Comparison of ENCODE assay signal across 7 cellular contexts in genomic region chr19:28434794-28435193, GRCh38.
A peak's percentile ranks its signal among the peaks of the same experiment; 100 is the strongest.
DNase-seq lines count a peak whose midpoint lies in the region; ATAC-seq and TF ChIP-seq lines count a peak whose summit lies in the region.
"Not testable (repeated sequence)": the region's sequence is repeated elsewhere in the genome, so short reads cannot be mapped to it uniquely, and the experiment has no call there.

No MANE protein-coding gene starts in this region.

- TF ChIP-seq CTCF in MM.1S (IDR thresholded peaks at IDR 0.05; ENCODE audit: low read length) = not testable (repeated sequence)

- peak overlapping the region; percentile 3 for H3K4me3 Mint-ChIP-seq in activated CD4-positive, alpha-beta T cell treated with anti-CD3 and anti-CD28 coated beads, Interleukin-2, amount 10 ng/mL, durations not matched to agents 24 days and 14 days
- not testable (repeated sequence) for H3K4me3 Mint-ChIP-seq in central memory CD8-positive, alpha-beta T cell
- peak overlapping the region; percentile 66 to 82 (median 81) for H3K4me3 Mint-ChIP-seq in immature natural killer cell
- H3K4me3 Mint-ChIP-seq in natural killer cell treated with Interleukin-12 subunit alpha and Interleukin-12 subunit beta and Interleukin-15 and Interleukin-18, amount 100 ng/mL, for 72 hours = peak overlapping the region; percentile 50

- peaks cover 22% of the 10 kb centered on the region for H3F3A ChIP-seq in MM.1S (ENCODE audit: insufficient read depth, low read length)

- H3K4me2 ChIP-seq in MM.1S (ENCODE audit: low read depth, low read length) = not testable (repeated sequence)

- not testable (repeated sequence) for H3K79me2 ChIP-seq in MM.1S (ENCODE audit: low read length)

- H3K27ac ChIP-seq in MM.1S (ENCODE audit: low read length) = peak overlapping the region; percentile 91
- H3K27ac ChIP-seq in SJSA1 = peak overlapping the region; percentile 78

- not testable (repeated sequence) for H3K27me3 Mint-ChIP-seq in activated CD4-positive, alpha-beta T cell treated with anti-CD3 and anti-CD28 coated beads, Interleukin-2, amount 10 ng/mL, durations not matched to agents 24 days and 14 days; central memory CD8-positive, alpha-beta T cell; immature natural killer cell (ENCODE audit: low read depth in 3 of 3); natural killer cell treated with Interleukin-12 subunit alpha and Interleukin-12 subunit beta and Interleukin-15 and Interleukin-18, amount 100 ng/mL, for 72 hours

- peaks cover 39% of the 10 kb centered on the region for H3K4me1 ChIP-seq in MM.1S (ENCODE audit: low read length)
- peaks cover 31% of the 10 kb centered on the region for H3K4me1 ChIP-seq in SJSA1 (replicated peaks)

- ATAC-seq in central memory CD8-positive, alpha-beta T cell (replicated peaks; ENCODE audit: extremely low read depth, poor library complexity, severe bottlenecking); natural killer cell treated with Interleukin-12 subunit alpha and Interleukin-12 subunit beta and Interleukin-15 and Interleukin-18, amount 100 ng/mL, for 72 hours: not testable (repeated sequence)

- H2AFZ ChIP-seq in MM.1S (ENCODE audit: low read length) = not testable (repeated sequence)

- DNase-seq in ACHN (peak; percentile 45), SJSA1 (ENCODE audit: low read depth in 1 of 2, low spot score in 2 of 2) (peak; percentile 7 to 52)
- DNase-seq in MM.1S; activated CD4-positive, alpha-beta T cell treated with anti-CD3 and anti-CD28 coated beads, Interleukin-2, amount 10 ng/mL, durations not matched to agents 24 days and 14 days; central memory CD8-positive, alpha-beta T cell (ENCODE audit: low spot score in 2 of 2); immature natural killer cell; natural killer cell treated with Interleukin-12 subunit alpha and Interleukin-12 subunit beta and Interleukin-15 and Interleukin-18, amount 100 ng/mL, for 72 hours (ENCODE audit: low spot score): not testable (repeated sequence)

- H3K9me2 ChIP-seq in MM.1S (replicated peaks; ENCODE audit: insufficient read depth, low read length) = not testable (repeated sequence)

- H3K9ac ChIP-seq in MM.1S (ENCODE audit: low read length) = not testable (repeated sequence)

- not testable (repeated sequence) for H4K20me1 ChIP-seq in MM.1S (ENCODE audit: insufficient read depth, low read length)

- intact Hi-C loops in activated CD4-positive, alpha-beta T cell treated with anti-CD3 and anti-CD28 coated beads, Interleukin-2, amount 10 ng/mL, durations not matched to agents 24 days and 14 days (cut with micrococcal nuclease) = not testable (repeated sequence)

- peak overlapping the region; percentile 60 for H3K27ac Mint-ChIP-seq in activated CD4-positive, alpha-beta T cell treated with anti-CD3 and anti-CD28 coated beads, Interleukin-2, amount 10 ng/mL, durations not matched to agents 24 days and 14 days
- peak overlapping the region; percentile 37 for H3K27ac Mint-ChIP-seq in central memory CD8-positive, alpha-beta T cell (ENCODE audit: low read depth)
- peak overlapping the region; percentile 84 to 94 (median 91) for H3K27ac Mint-ChIP-seq in immature natural killer cell
- peak overlapping the region; percentile 51 to 56 for H3K27ac Mint-ChIP-seq in natural killer cell treated with Interleukin-12 subunit alpha and Interleukin-12 subunit beta and Interleukin-15 and Interleukin-18, amount 100 ng/mL, for 72 hours

- H3K4me3 ChIP-seq in MM.1S (ENCODE audit: low read length); SJSA1: not testable (repeated sequence)

- not testable (repeated sequence) for H3K36me3 ChIP-seq in MM.1S (replicated peaks; ENCODE audit: insufficient read depth, low read length); SJSA1

- not testable (repeated sequence) for H3K9me3 Mint-ChIP-seq in activated CD4-positive, alpha-beta T cell treated with anti-CD3 and anti-CD28 coated beads, Interleukin-2, amount 10 ng/mL, durations not matched to agents 24 days and 14 days; immature natural killer cell; natural killer cell treated with Interleukin-12 subunit alpha and Interleukin-12 subunit beta and Interleukin-15 and Interleukin-18, amount 100 ng/mL, for 72 hours
- H3K9me3 Mint-ChIP-seq in central memory CD8-positive, alpha-beta T cell = peaks cover 17% of the 10 kb centered on the region

- H3K4me1 Mint-ChIP-seq in activated CD4-positive, alpha-beta T cell treated with anti-CD3 and anti-CD28 coated beads, Interleukin-2, amount 10 ng/mL, durations not matched to agents 24 days and 14 days = peaks cover 27% of the 10 kb centered on the region
- H3K4me1 Mint-ChIP-seq in central memory CD8-positive, alpha-beta T cell = peaks cover 31% of the 10 kb centered on the region
- H3K4me1 Mint-ChIP-seq in immature natural killer cell = peaks cover 66 to 72% of the 10 kb centered on the region in 2 donors
- H3K4me1 Mint-ChIP-seq in natural killer cell treated with Interleukin-12 subunit alpha and Interleukin-12 subunit beta and Interleukin-15 and Interleukin-18, amount 100 ng/mL, for 72 hours (ENCODE audit: low read depth in 2 of 2) = peaks cover 43 to 53% of the 10 kb centered on the region in 2 donors

- in situ Hi-C loops in ACHN (cut with HindIII; ENCODE audit: low pct_ligation_motif_present, low pct_unique_long_range_greater_than_20kb, low sequenced_read_pairs) = not testable (repeated sequence)

- not testable (repeated sequence) for H3K27me3 ChIP-seq in MM.1S (replicated peaks; ENCODE audit: insufficient read depth, low read length); SJSA1 (replicated peaks)

- not testable (repeated sequence) for H3K9me3 ChIP-seq in MM.1S (replicated peaks; ENCODE audit: insufficient read depth, low read length); SJSA1 (replicated peaks)

- H3K36me3 Mint-ChIP-seq in activated CD4-positive, alpha-beta T cell treated with anti-CD3 and anti-CD28 coated beads, Interleukin-2, amount 10 ng/mL, durations not matched to agents 24 days and 14 days (ENCODE audit: low read depth); central memory CD8-positive, alpha-beta T cell (ENCODE audit: insufficient read depth); immature natural killer cell; natural killer cell treated with Interleukin-12 subunit alpha and Interleukin-12 subunit beta and Interleukin-15 and Interleukin-18, amount 100 ng/mL, for 72 hours: not testable (repeated sequence)

Comparison
In these comparisons a context has a peak if more than half of its experiments do, and no peak if none do; other contexts are left out.
1. H3K27ac Mint-ChIP-seq: peak in every context shown above with its lines; median percentile 91 in immature natural killer cell; 60 in activated CD4-positive, alpha-beta T cell treated with anti-CD3 and anti-CD28 coated beads, Interleukin-2, amount 10 ng/mL, durations not matched to agents 24 days and 14 days; 54 in natural killer cell treated with Interleukin-12 subunit alpha and Interleukin-12 subunit beta and Interleukin-15 and Interleukin-18, amount 100 ng/mL, for 72 hours; 37 in central memory CD8-positive, alpha-beta T cell.